In genomic region chr9:15182003-15182695, GRCh38 we compare ENCODE assay signal across 1 cellular context.
TF ChIP-seq lines count a peak whose summit lies in the region.

No MANE protein-coding gene starts in this region.

TF ChIP-seq in GM23338, 12 proteins besides CTCF, POLR2A, EP300 and RAD21 (continued from another document):
- TF ChIP-seq ZNF462 (CRISPR knock-in tag; IDR thresholded peaks at IDR 0.05) (no peak), POLR2AphosphoS5 (IDR thresholded peaks at IDR 0.05; ENCODE audit: low read depth) (no peak), ZNF331 (CRISPR knock-in tag; IDR thresholded peaks at IDR 0.05; ENCODE audit: low read depth) (no peak), NANOG (IDR thresholded peaks at IDR 0.05; ENCODE audit: borderline replicate concordance) (no peak), ZNF114 (CRISPR knock-in tag; IDR thresholded peaks at IDR 0.05) (no peak)
- TF ChIP-seq, protein P1, sequence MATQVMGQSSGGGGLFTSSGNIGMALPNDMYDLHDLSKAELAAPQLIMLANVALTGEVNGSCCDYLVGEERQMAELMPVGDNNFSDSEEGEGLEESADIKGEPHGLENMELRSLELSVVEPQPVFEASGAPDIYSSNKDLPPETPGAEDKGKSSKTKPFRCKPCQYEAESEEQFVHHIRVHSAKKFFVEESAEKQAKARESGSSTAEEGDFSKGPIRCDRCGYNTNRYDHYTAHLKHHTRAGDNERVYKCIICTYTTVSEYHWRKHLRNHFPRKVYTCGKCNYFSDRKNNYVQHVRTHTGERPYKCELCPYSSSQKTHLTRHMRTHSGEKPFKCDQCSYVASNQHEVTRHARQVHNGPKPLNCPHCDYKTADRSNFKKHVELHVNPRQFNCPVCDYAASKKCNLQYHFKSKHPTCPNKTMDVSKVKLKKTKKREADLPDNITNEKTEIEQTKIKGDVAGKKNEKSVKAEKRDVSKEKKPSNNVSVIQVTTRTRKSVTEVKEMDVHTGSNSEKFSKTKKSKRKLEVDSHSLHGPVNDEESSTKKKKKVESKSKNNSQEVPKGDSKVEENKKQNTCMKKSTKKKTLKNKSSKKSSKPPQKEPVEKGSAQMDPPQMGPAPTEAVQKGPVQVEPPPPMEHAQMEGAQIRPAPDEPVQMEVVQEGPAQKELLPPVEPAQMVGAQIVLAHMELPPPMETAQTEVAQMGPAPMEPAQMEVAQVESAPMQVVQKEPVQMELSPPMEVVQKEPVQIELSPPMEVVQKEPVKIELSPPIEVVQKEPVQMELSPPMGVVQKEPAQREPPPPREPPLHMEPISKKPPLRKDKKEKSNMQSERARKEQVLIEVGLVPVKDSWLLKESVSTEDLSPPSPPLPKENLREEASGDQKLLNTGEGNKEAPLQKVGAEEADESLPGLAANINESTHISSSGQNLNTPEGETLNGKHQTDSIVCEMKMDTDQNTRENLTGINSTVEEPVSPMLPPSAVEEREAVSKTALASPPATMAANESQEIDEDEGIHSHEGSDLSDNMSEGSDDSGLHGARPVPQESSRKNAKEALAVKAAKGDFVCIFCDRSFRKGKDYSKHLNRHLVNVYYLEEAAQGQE (IDR thresholded peaks at IDR 0.05; ENCODE audit: unreplicated experiment): no peak
